ENCODE assay signal across 1 cellular context in genomic region chr4:94613248-94613647, GRCh38.
TF ChIP-seq lines count a peak whose summit lies in the region.

No MANE protein-coding gene starts in this region.

TF ChIP-seq in A549, 52 proteins besides CTCF, POLR2A, EP300 and RAD21 (continued from another document):
- TF ChIP-seq, protein P1, sequence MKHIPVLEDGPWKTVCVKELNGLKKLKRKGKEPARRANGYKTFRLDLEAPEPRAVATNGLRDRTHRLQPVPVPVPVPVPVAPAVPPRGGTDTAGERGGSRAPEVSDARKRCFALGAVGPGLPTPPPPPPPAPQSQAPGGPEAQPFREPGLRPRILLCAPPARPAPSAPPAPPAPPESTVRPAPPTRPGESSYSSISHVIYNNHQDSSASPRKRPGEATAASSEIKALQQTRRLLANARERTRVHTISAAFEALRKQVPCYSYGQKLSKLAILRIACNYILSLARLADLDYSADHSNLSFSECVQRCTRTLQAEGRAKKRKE (CRISPR knock-in tag; IDR thresholded peaks at IDR 0.05; ENCODE audit: low read depth): no peak
